Comparison of ENCODE assay signal across 14 cellular contexts in genomic region chr12:6987956-6988573, GRCh38. TPM values are rescaled to one million over a fixed set of nuclear protein-coding genes. Genes with fewer than 3 reads are reported as not detected.
DNase-seq lines count a peak whose midpoint lies in the region; ATAC-seq, FAIRE-seq and TF ChIP-seq lines count a peak whose summit lies in the region.
"Had no signal": no experiment of that assay in that cellular context is flagged by ENCODE, and none has a peak within 500 bp of the region (broad histone marks: within the 10 kb centered on the region; RNA-seq: fewer than 3 reads in every experiment).

No MANE protein-coding gene starts in this region.

- no peak for TF ChIP-seq POLR2A in heart left ventricle (IDR thresholded peaks at IDR 0.05)
- no peak for TF ChIP-seq POLR2A in esophagus muscularis mucosa (IDR thresholded peaks at IDR 0.05; ENCODE audit: low read depth)

- TF ChIP-seq CTCF in heart left ventricle (IDR thresholded peaks at IDR 0.05) (no peak), esophagus muscularis mucosa (IDR thresholded peaks at IDR 0.05) (no peak), pancreas (IDR thresholded peaks at IDR 0.05) (no peak)

- ATAC-seq in Right ventricle myocardium superior (ENCODE audit: poor library complexity) (peak; percentile 42), heart left ventricle (no peak), pancreas (peak; percentile 96 to 99 (median 98)), GM18511 (IDR thresholded peaks at IDR 0.05; ENCODE audit: unreplicated experiment) (no peak)
- ATAC-seq: stimulated activated naive CD8-positive, alpha-beta T cell treated with anti-CD3 and anti-CD28 coated beads, Interleukin-15, Interleukin-2, amounts not matched to agents 100 U/mL and 50 U/mL, for 24 hours had no signal

- intact Hi-C loops in Right ventricle myocardium superior (cut with DNase I) (no loop called here), heart left ventricle (cut with DNase I) (no loop called here), esophagus muscularis mucosa (cut with DNase I) (no loop called here), pancreas (cut with DNase I) (no loop called here)

- H3K9me3 ChIP-seq in heart left ventricle (no peaks in the 10 kb centered on the region), esophagus muscularis mucosa (no peaks in the 10 kb centered on the region), pancreas (no peaks in the 10 kb centered on the region)

- H3K4me3 ChIP-seq in heart left ventricle: no peak overlapping the region
- H3K4me3 ChIP-seq in esophagus muscularis mucosa: peak overlapping the region in 2 of 4 donors; percentile 1 to 10
- peak overlapping the region in 2 of 4 donors; percentile 3 to 4 for H3K4me3 ChIP-seq in pancreas
- no peak overlapping the region for H3K4me3 ChIP-seq in H7 (ENCODE audit: insufficient read depth, low read depth, low read length)

- H3K36me3 ChIP-seq in heart left ventricle (peaks cover 0 to 67% (median 40%) of the 10 kb centered on the region in 9 donors), esophagus muscularis mucosa (peaks cover 0 to 53% (median 19%) of the 10 kb centered on the region in 4 donors), pancreas (no peaks in the 10 kb centered on the region), H7 (replicated peaks; ENCODE audit: control insufficient read depth, insufficient read depth, low read length) (peaks cover 2% of the 10 kb centered on the region)

- H3K4me1 ChIP-seq in heart left ventricle (peaks cover 0 to 5% (median 0%) of the 10 kb centered on the region in 12 donors), esophagus muscularis mucosa (peaks cover 3 to 20% (median 16%) of the 10 kb centered on the region in 4 donors), pancreas (peaks cover 16 to 22% (median 21%) of the 10 kb centered on the region in 3 donors)

- no peak for FAIRE-seq in pancreas (lab: Jason Lieb, UNC)

- H3K27me3 ChIP-seq in heart left ventricle: no peaks in the 10 kb centered on the region
- H3K27me3 ChIP-seq in esophagus muscularis mucosa: no peaks in the 10 kb centered on the region
- no peaks in the 10 kb centered on the region for H3K27me3 ChIP-seq in pancreas
- H3K27me3 ChIP-seq in H7 (ENCODE audit: control insufficient read depth, insufficient read depth, low read length): no peaks in the 10 kb centered on the region

- H3K27ac ChIP-seq in heart left ventricle: peak overlapping the region in 1 of 12 donors; percentile 69
- peak overlapping the region; percentile 75 to 81 (median 76) for H3K27ac ChIP-seq in esophagus muscularis mucosa (replicated peaks in 1 of 4)
- peak overlapping the region; percentile 61 to 82 (median 78) for H3K27ac ChIP-seq in pancreas

- 84 to 95% (median 91%) methylated on average over 11 of the region's 11 CpGs for WGBS in heart left ventricle, 4 donors
- 66% methylated on average over 11 of the region's 11 CpGs for WGBS in esophagus muscularis mucosa
- WGBS in pancreas, 2 donors: 21 to 32% methylated on average over 11 of the region's 11 CpGs

- no peak for DNase-seq in Right ventricle myocardium superior
- no peak for DNase-seq in heart left ventricle
- DNase-seq in esophagus muscularis mucosa (ENCODE audit: extremely low spot score): no peak
- peak; percentile 72 to 87 (median 80) for DNase-seq in pancreas
- no peak for DNase-seq in NCI-H1092 treated with DMSO at 0.1 percent for 48 hours (lab: John Stamatoyannopoulos, UW)
- DNase-seq in H7: no peak
- DNase-seq in activated CD8-positive, alpha-beta memory T cell treated with anti-CD3 and anti-CD28 coated beads, Interleukin-2, amount 50 U/mL, for 48 hours: no peak
- DNase-seq: activated B cell treated with CpG ODN at 0.5 μM for 24 hours; activated naive CD4-positive, alpha-beta T cell; foreskin fibroblast; NCI-H187; NCI-H774; stimulated activated naive CD8-positive, alpha-beta T cell treated with anti-CD3 and anti-CD28 coated beads, Interleukin-15, Interleukin-2, amounts not matched to agents 100 U/mL and 50 U/mL, for 24 hours had no signal

- no peak for TF ChIP-seq EP300 in esophagus muscularis mucosa (IDR thresholded peaks at IDR 0.05)

RNA-seq across cellular contexts. Expression of gene EMG1, which starts 17.4 kb away (rescaled TPM):
- total RNA-seq in Right ventricle myocardium superior: 39.0 TPM
- 10 to 100 TPM; 24.2 to 43.1 (median 35.9) TPM for total RNA-seq in heart left ventricle
- polyA plus RNA-seq in heart left ventricle: 10 to 100 TPM; 23.0 to 38.2 TPM
- 10 to 100 TPM; 20.8 to 35.1 (median 26.3) TPM for total RNA-seq in esophagus muscularis mucosa
- total RNA-seq in pancreas: 10 to 100 TPM in 5 of 6 donors, 1 to 10 TPM in 1; 8.9 to 20.2 (median 17.0) TPM
- polyA plus RNA-seq in pancreas: 10 to 100 TPM in 1 of 2 donors, 1 to 10 TPM in 1; 9.4 to 12.9 TPM
- 56.6 and 59.5 TPM in 2 replicates for total RNA-seq in H7 (2014; rRNA removed; shearing (Covaris generic))

RNA-seq across cellular contexts. Expression of gene PHB2, which starts 17.6 kb away (rescaled TPM):
- total RNA-seq in Right ventricle myocardium superior: 136 TPM
- 100 to 1,000 TPM; 128 to 189 (median 152) TPM for total RNA-seq in heart left ventricle
- 100 to 1,000 TPM; 112 to 192 TPM for polyA plus RNA-seq in heart left ventricle
- total RNA-seq in esophagus muscularis mucosa: 100 to 1,000 TPM; 194 to 265 (median 233) TPM
- 100 to 1,000 TPM in 3 of 6 donors, 10 to 100 TPM in 3; 79.7 to 139 (median 101) TPM for total RNA-seq in pancreas
- polyA plus RNA-seq in pancreas: 10 to 100 TPM; 74.7 to 91.9 TPM
- 482 and 560 TPM in 2 replicates for total RNA-seq in H7 (2014; rRNA removed; shearing (Covaris generic))

RNA-seq across cellular contexts. Expression of gene LPCAT3, which starts 30.2 kb away (rescaled TPM):
- total RNA-seq in Right ventricle myocardium superior: 48.7 TPM
- total RNA-seq in heart left ventricle: 10 to 100 TPM; 19.9 to 66.3 (median 46.8) TPM
- 10 to 100 TPM; 26.9 to 43.4 TPM for polyA plus RNA-seq in heart left ventricle
- 10 to 100 TPM; 21.6 to 33.3 (median 26.2) TPM for total RNA-seq in esophagus muscularis mucosa
- 10 to 100 TPM; 22.4 to 36.5 (median 32.4) TPM for total RNA-seq in pancreas
- polyA plus RNA-seq in pancreas: 10 to 100 TPM; 23.0 to 32.6 TPM
- total RNA-seq in H7 (2014; rRNA removed; shearing (Covaris generic)): 14.4 and 16.9 TPM in 2 replicates

RNA-seq across cellular contexts. Expression of gene PTPN6, which starts 36.9 kb away (rescaled TPM):
- total RNA-seq in Right ventricle myocardium superior (7.2 TPM), heart left ventricle (10 to 100 TPM in 2 of 9 donors, 1 to 10 TPM in 7; 3.5 to 63.2 (median 5.9) TPM), esophagus muscularis mucosa (10 to 100 TPM in 3 of 4 donors, 1 to 10 TPM in 1; 9.1 to 16.9 (median 13.3) TPM), pancreas (10 to 100 TPM; 13.3 to 37.9 (median 17.8) TPM)
- polyA plus RNA-seq in heart left ventricle (1 to 10 TPM; 6.6 to 6.7 TPM), pancreas (10 to 100 TPM; 48.7 to 53.1 TPM)
- 25.0 and 34.3 TPM in 2 replicates for total RNA-seq in H7 (2014; rRNA removed; shearing (Covaris generic))

RNA-seq across cellular contexts. Expression of gene C12orf57, which starts 44.2 kb away (rescaled TPM):
- total RNA-seq in Right ventricle myocardium superior: 251 TPM
- total RNA-seq in heart left ventricle: 100 to 1,000 TPM; 108 to 394 (median 167) TPM
- polyA plus RNA-seq in heart left ventricle: 100 to 1,000 TPM; 258 to 460 TPM
- 100 to 1,000 TPM; 307 to 437 (median 325) TPM for total RNA-seq in esophagus muscularis mucosa
- 100 to 1,000 TPM in 2 of 6 donors, 10 to 100 TPM in 4; 86.8 to 154 (median 97.6) TPM for total RNA-seq in pancreas
- 100 to 1,000 TPM; 176 to 314 TPM for polyA plus RNA-seq in pancreas
- 136 and 153 TPM in 2 replicates for total RNA-seq in H7 (2014; rRNA removed; shearing (Covaris generic))

Comparison
In these comparisons a context has a peak if more than half of its experiments do, and no peak if none do; other contexts are left out.
1. ATAC-seq: peak in Right ventricle myocardium superior (single experiment) and pancreas (4 of 4); none in heart left ventricle (0 of 4) and GM18511 (single experiment).
2. DNase-seq: peak in pancreas (6 of 6); none in Right ventricle myocardium superior (single experiment), heart left ventricle (0 of 5), esophagus muscularis mucosa (single experiment), NCI-H1092 treated with DMSO at 0.1 percent for 48 hours (single experiment), H7 (single experiment) and activated CD8-positive, alpha-beta memory T cell treated with anti-CD3 and anti-CD28 coated beads, Interleukin-2, amount 50 U/mL, for 48 hours (single experiment).